Comparison of ENCODE assay signal across 22 cellular contexts in genomic region chr10:83533290-83533689, GRCh38.
A peak's percentile ranks its signal among the peaks of the same experiment; 100 is the strongest.
DNase-seq lines count a peak whose midpoint lies in the region; ATAC-seq, FAIRE-seq and TF ChIP-seq lines count a peak whose summit lies in the region.
"Had no signal": no experiment of that assay in that cellular context is flagged by ENCODE, and none has a peak within 500 bp of the region (broad histone marks: within the 10 kb centered on the region; RNA-seq: fewer than 3 reads in every experiment).

No MANE protein-coding gene starts in this region.

- DNase-seq in GM12892 (ENCODE audit: insufficient read length) (no peak), KBM-7 (no peak), mesenteric fat pad (ENCODE audit: low spot score) (no peak)
- no peak for DNase-seq in stimulated activated CD8-positive, alpha-beta memory T cell treated with anti-CD3 and anti-CD28 coated beads, Interleukin-4, amount 100 ng/mL, for 48 hours
- DNase-seq in stimulated activated CD4-positive, alpha-beta T cell treated with anti-CD3 and anti-CD28 coated beads, Interleukin-2, amount 100 ng/mL, for 48 hours = no peak
- DNase-seq: 8988T; activated CD8-positive, alpha-beta T cell treated with anti-CD3 and anti-CD28 coated beads for 36 hours; activated effector memory CD4-positive, alpha-beta T cell treated with anti-CD3 and anti-CD28 coated beads, Interleukin-2, amount 50 U/mL, for 16 hours; CD4-positive, alpha-beta T cell; dermis blood vessel endothelial cell; left ventricle myocardium inferior; naive thymus-derived CD8-positive, alpha-beta T cell; NCI-H146; NCI-H524; SJCRH30; stimulated activated CD4-positive, alpha-beta T cell treated with anti-CD3 and anti-CD28 coated beads, Interleukin-1b, Interleukin-23, amount 100 ng/mL, for 48 hours had no signal

- TF ChIP-seq POLR2A in GM12892 (IDR thresholded peaks at IDR 0.05; ENCODE audit: low read depth, low read length) = no peak

- FAIRE-seq in GM12892 (lab: Jason Lieb, UNC) = peak; percentile 40
- FAIRE-seq: GM18507, HTR-8/SVneo, RCC 7860 had no signal

- in situ Hi-C loops in KBM-7 (cut with MboI; ENCODE audit: low pct_unique_long_range_greater_than_20kb, low sequenced_read_pairs) = no loop called here

- ATAC-seq in GM18907 (IDR thresholded peaks at IDR 0.05; ENCODE audit: unreplicated experiment) (peak; percentile 45), GM21390 (IDR thresholded peaks at IDR 0.05; ENCODE audit: unreplicated experiment) (peak; percentile 77), HG03175 (IDR thresholded peaks at IDR 0.05; ENCODE audit: unreplicated experiment) (peak; percentile 42)
- ATAC-seq: activated CD8-positive, alpha-beta T cell treated with anti-CD3 and anti-CD28 coated beads for 36 hours; naive thymus-derived CD8-positive, alpha-beta T cell had no signal
